In genomic region chr9:32873131-32873530, GRCh38 we compare ENCODE assay signal across 26 cellular contexts.
DNase-seq lines count a peak whose midpoint lies in the region; ATAC-seq, FAIRE-seq and TF ChIP-seq lines count a peak whose summit lies in the region.
"Had no signal": no experiment of that assay in that cellular context is flagged by ENCODE, and none has a peak within 500 bp of the region (broad histone marks: within the 10 kb centered on the region; RNA-seq: fewer than 3 reads in every experiment).

No MANE protein-coding gene starts in this region.

- H3K79me2 ChIP-seq in HepG2 (ENCODE audit: insufficient read depth, low read length): no peaks in the 10 kb centered on the region
- H3K79me2 ChIP-seq in trophoblast cell (ENCODE audit: control insufficient read depth, insufficient read depth, low read length, poor library complexity): no peaks in the 10 kb centered on the region
- H3K79me2 ChIP-seq in PC-9 (ENCODE audit: low read depth): no peaks in the 10 kb centered on the region

- H3K4me1 ChIP-seq in HepG2 (ENCODE audit: insufficient read depth, low read length) (no peaks in the 10 kb centered on the region), right lobe of liver (no peaks in the 10 kb centered on the region), esophagus muscularis mucosa (no peaks in the 10 kb centered on the region), trophoblast cell (ENCODE audit: control insufficient read depth in 1 of 2, insufficient read depth in 2 of 2, low read length in 2 of 2) (no peaks in the 10 kb centered on the region), thyroid gland (peaks cover 13 to 23% of the 10 kb centered on the region in 2 donors), PC-9 (replicated peaks; ENCODE audit: insufficient read depth) (no peaks in the 10 kb centered on the region), heart left ventricle (peaks cover 0 to 19% (median 0%) of the 10 kb centered on the region in 12 donors)

- no peak overlapping the region for H3K4me3 ChIP-seq in HepG2 (replicated peaks in 1 of 3; ENCODE audit: insufficient read depth in 1 of 3, low read depth in 2 of 3, low read length in 3 of 3)
- no peak overlapping the region for H3K4me3 ChIP-seq in right lobe of liver
- no peak overlapping the region for H3K4me3 ChIP-seq in esophagus muscularis mucosa
- peak overlapping the region; percentile 30 for H3K4me3 ChIP-seq in trophoblast cell (ENCODE audit: low read depth, low read length)
- no peak overlapping the region for H3K4me3 ChIP-seq in thyroid gland (replicated peaks in 1 of 3)
- H3K4me3 ChIP-seq in PC-9: no peak overlapping the region
- no peak overlapping the region for H3K4me3 ChIP-seq in heart left ventricle
- H3K4me3 ChIP-seq: GM12878 had no signal

- no peak for FAIRE-seq in HepG2 (lab: Jason Lieb, UNC)
- FAIRE-seq: GM12878, GM12892, GM18507 had no signal

- no peak for DNase-seq in HepG2 (ENCODE audit: low spot score)
- no peak for DNase-seq in right lobe of liver
- peak; percentile 55 for DNase-seq in esophagus muscularis mucosa (ENCODE audit: extremely low spot score)
- no peak for DNase-seq in trophoblast cell
- DNase-seq in thyroid gland: peak; percentile 95 to 96
- DNase-seq in PC-9: no peak
- no peak for DNase-seq in AG08396 (ENCODE audit: low spot score)
- DNase-seq in heart left ventricle: no peak
- DNase-seq: ACHN; AML-193; C1 segment of cervical spinal cord; CD4-positive, alpha-beta memory T cell; CD4-positive, CD25-positive, alpha-beta regulatory T cell; CD8-positive, alpha-beta memory T cell; COR-L47; DMS 273 treated with DMSO at 0.1 percent for 48 hours; DMS153; DMS53; DMS79; DND-41; EL; GDM1 had no signal

- TF ChIP-seq EP300 in HepG2 (IDR thresholded peaks at IDR 0.05; ENCODE audit: low read depth in 2 of 2, low read length in 2 of 2) (no peak), HepG2 (CRISPR knock-in tag; IDR thresholded peaks at IDR 0.05; ENCODE audit: borderline replicate concordance) (no peak), esophagus muscularis mucosa (IDR thresholded peaks at IDR 0.05) (no peak)

- no peak overlapping the region for H3K23ac ChIP-seq in trophoblast cell (ENCODE audit: low read length)

- H3K36me3 ChIP-seq in HepG2 (replicated peaks in 1 of 2; ENCODE audit: control insufficient read depth in 1 of 2, insufficient read depth in 2 of 2, low read length in 2 of 2): no peaks in the 10 kb centered on the region
- H3K36me3 ChIP-seq in right lobe of liver: no peaks in the 10 kb centered on the region
- no peaks in the 10 kb centered on the region for H3K36me3 ChIP-seq in esophagus muscularis mucosa
- no peaks in the 10 kb centered on the region for H3K36me3 ChIP-seq in trophoblast cell (ENCODE audit: control insufficient read depth in 1 of 2, insufficient read depth in 2 of 2, low read length in 2 of 2)
- H3K36me3 ChIP-seq in thyroid gland: no peaks in the 10 kb centered on the region
- H3K36me3 ChIP-seq in PC-9 (ENCODE audit: low read depth): no peaks in the 10 kb centered on the region
- H3K36me3 ChIP-seq in heart left ventricle: no peaks in the 10 kb centered on the region

- 35% methylated on average over 4 of the region's 8 CpGs for WGBS in HepG2 (ENCODE audit: low lambda C conversion rate)
- 43% methylated on average over 4 of the region's 8 CpGs for WGBS in right lobe of liver (ENCODE audit: insufficient coverage, low coverage, low lambda C conversion rate, missing lambda C conversion rate)
- 86% methylated on average over 6 of the region's 8 CpGs for WGBS in esophagus muscularis mucosa
- WGBS in trophoblast cell (ENCODE audit: extremely low coverage, insufficient coverage, insufficient read length): no CpG with 5 or more reads among the region's 8 CpGs
- 25 to 30% methylated on average over 5 to 8 of the region's 8 CpGs for WGBS in thyroid gland, 2 donors
- WGBS in heart left ventricle, 4 donors: 79 to 85% (median 82%) methylated on average over 8 of the region's 8 CpGs

- intact Hi-C loops in HepG2 (cut with micrococcal nuclease; ENCODE audit: unreplicated experiment) (no loop called here), right lobe of liver (cut with DNase I) (no loop called here), esophagus muscularis mucosa (cut with DNase I) (no loop called here), thyroid gland (cut with DNase I) (no loop called here), PC-9 (cut with micrococcal nuclease; ENCODE audit: unreplicated experiment) (no loop called here), heart left ventricle (cut with DNase I) (no loop called here)

- no peak overlapping the region for H2BK120ac ChIP-seq in trophoblast cell (ENCODE audit: insufficient read depth, low read length, poor library complexity)

- H4K8ac ChIP-seq in trophoblast cell (ENCODE audit: low read depth, low read length): no peak overlapping the region

- H2AFZ ChIP-seq in HepG2 (ENCODE audit: low read length): no peak overlapping the region
- no peak overlapping the region for H2AFZ ChIP-seq in trophoblast cell (ENCODE audit: insufficient read depth, low read length, poor library complexity)
- H2AFZ ChIP-seq in PC-9: no peak overlapping the region

- no peak overlapping the region for H2BK5ac ChIP-seq in trophoblast cell (ENCODE audit: low read depth, low read length, poor library complexity)

- H3K4me2 ChIP-seq in HepG2 (ENCODE audit: low read depth, low read length) (no peak overlapping the region), trophoblast cell (ENCODE audit: low read length) (no peak overlapping the region), PC-9 (no peak overlapping the region)

- TF ChIP-seq CTCF in HepG2 (CRISPR knock-in tag; IDR thresholded peaks at IDR 0.05) (no peak), right lobe of liver (IDR thresholded peaks at IDR 0.05) (no peak), esophagus muscularis mucosa (IDR thresholded peaks at IDR 0.05) (no peak), thyroid gland (IDR thresholded peaks at IDR 0.05) (no peak), PC-9 (conservative IDR thresholded peaks at IDR 0.05) (no peak), heart left ventricle (IDR thresholded peaks at IDR 0.05) (no peak)

- CTCF ChIA-PET in HepG2 (lab: Yijun Ruan, JAX; ENCODE audit: low intra/inter-chr PET ratio, low total read pairs) (no interaction called here), PC-9 (lab: Charles Lee) (no interaction called here)

- TF ChIP-seq RAD21 in HepG2 (CRISPR knock-in tag; IDR thresholded peaks at IDR 0.05): no peak

- no peak overlapping the region for H3K4ac ChIP-seq in trophoblast cell (ENCODE audit: low read depth, low read length)

- no peak overlapping the region for H2BK12ac ChIP-seq in trophoblast cell (ENCODE audit: low read length)

- H3K27me3 ChIP-seq in HepG2 (ENCODE audit: control insufficient read depth in 1 of 2, insufficient read depth in 2 of 2, low read length in 2 of 2) (peaks cover 0 to 7% of the 10 kb centered on the region in 2 experiments; a peak in 2 of 5 replicates), right lobe of liver (no peaks in the 10 kb centered on the region), esophagus muscularis mucosa (no peaks in the 10 kb centered on the region), trophoblast cell (ENCODE audit: insufficient read depth, low read length) (no peaks in the 10 kb centered on the region), thyroid gland (no peaks in the 10 kb centered on the region), PC-9 (ENCODE audit: insufficient read depth, low read depth) (no peaks in the 10 kb centered on the region), heart left ventricle (no peaks in the 10 kb centered on the region)

- no peak overlapping the region for H3K27ac ChIP-seq in HepG2 (ENCODE audit: extremely low read length, insufficient read depth, low read length)
- H3K27ac ChIP-seq in right lobe of liver: no peak overlapping the region
- H3K27ac ChIP-seq in esophagus muscularis mucosa (replicated peaks in 1 of 4): no peak overlapping the region
- no peak overlapping the region for H3K27ac ChIP-seq in trophoblast cell (ENCODE audit: low read depth, low read length)
- peak overlapping the region in 1 of 3 donors; percentile 87 for H3K27ac ChIP-seq in thyroid gland
- no peak overlapping the region for H3K27ac ChIP-seq in PC-9
- no peak overlapping the region for H3K27ac ChIP-seq in heart left ventricle
- H3K27ac ChIP-seq: 22Rv1 had no signal

- ATAC-seq in HepG2: no peak
- no peak for ATAC-seq in right lobe of liver
- ATAC-seq in heart left ventricle: no peak
- ATAC-seq: GM12878 had no signal

- BruUV-seq in HepG2 (replicated peaks; lab: Mats Ljungman, UMichigan) (no TSS peak), PC-9 (replicated peaks; lab: Mats Ljungman, UMichigan) (no TSS peak)

- POLR2A ChIA-PET in HepG2 (lab: Yijun Ruan, JAX): no interaction called here
- POLR2A ChIA-PET in PC-9 (lab: Charles Lee; ENCODE audit: unreplicated experiment): no interaction called here

- H4K20me1 ChIP-seq in HepG2 (ENCODE audit: insufficient read depth, low read length) (no peaks in the 10 kb centered on the region), PC-9 (ENCODE audit: insufficient read depth) (no peaks in the 10 kb centered on the region)

- H3F3A ChIP-seq in PC-9 (ENCODE audit: insufficient read depth, low read depth): no peaks in the 10 kb centered on the region

- no peaks in the 10 kb centered on the region for H3K79me1 ChIP-seq in trophoblast cell (ENCODE audit: low read length)

- H3K9ac ChIP-seq in HepG2 (ENCODE audit: insufficient read depth, low read depth, low read length) (no peak overlapping the region), trophoblast cell (ENCODE audit: low read length) (no peak overlapping the region)

- H4K91ac ChIP-seq in trophoblast cell (ENCODE audit: low read depth, low read length): no peak overlapping the region

- no peak overlapping the region for H2AK5ac ChIP-seq in trophoblast cell (ENCODE audit: low read length)

- TF ChIP-seq POLR2A in HepG2 (IDR thresholded peaks at IDR 0.05; ENCODE audit: insufficient read depth in 1 of 2, low read depth in 2 of 2, low read length in 2 of 2): no peak
- no peak for TF ChIP-seq POLR2A in right lobe of liver (IDR thresholded peaks at IDR 0.05)
- TF ChIP-seq POLR2A in esophagus muscularis mucosa (IDR thresholded peaks at IDR 0.05; ENCODE audit: low read depth): no peak
- TF ChIP-seq POLR2A in thyroid gland (IDR thresholded peaks at IDR 0.05): no peak
- TF ChIP-seq POLR2A in heart left ventricle (IDR thresholded peaks at IDR 0.05): no peak

- H3K9me2 ChIP-seq in PC-9 (ENCODE audit: insufficient read depth): no peaks in the 10 kb centered on the region

- H3K18ac ChIP-seq in trophoblast cell (ENCODE audit: low read length): no peak overlapping the region

- in situ Hi-C loops in HepG2 (cut with HindIII; ENCODE audit: extremely low pct_ligation_motif_present, low pct_unique_long_range_greater_than_20kb): no loop called here

- H3K9me3 ChIP-seq in HepG2 (ENCODE audit: low read length): no peaks in the 10 kb centered on the region
- no peaks in the 10 kb centered on the region for H3K9me3 ChIP-seq in right lobe of liver
- H3K9me3 ChIP-seq in esophagus muscularis mucosa: no peaks in the 10 kb centered on the region
- no peaks in the 10 kb centered on the region for H3K9me3 ChIP-seq in trophoblast cell (ENCODE audit: insufficient read depth, low read depth, low read length)
- no peaks in the 10 kb centered on the region for H3K9me3 ChIP-seq in thyroid gland
- H3K9me3 ChIP-seq in PC-9 (ENCODE audit: insufficient read depth, low read depth): no peaks in the 10 kb centered on the region
- no peaks in the 10 kb centered on the region for H3K9me3 ChIP-seq in heart left ventricle

- H3K14ac ChIP-seq in trophoblast cell (ENCODE audit: low read length): no peak overlapping the region

- H4K12ac ChIP-seq in trophoblast cell (ENCODE audit: low read depth, low read length): no peak overlapping the region

Comparison
In these comparisons a context has a peak if more than half of its experiments do, and no peak if none do; other contexts are left out.
1. DNase-seq: peak in esophagus muscularis mucosa (single experiment) and thyroid gland (2 of 2); none in HepG2 (single experiment), right lobe of liver (0 of 3), trophoblast cell (0 of 2), PC-9 (0 of 2), AG08396 (single experiment) and heart left ventricle (0 of 5).